9 cellular contexts compared by ENCODE assay signal in genomic region chr16:89191901-89192184, GRCh38. TPM values are rescaled to one million over a fixed set of nuclear protein-coding genes. Genes with fewer than 3 reads are reported as not detected.
DNase-seq lines count a peak whose midpoint lies in the region; ATAC-seq, FAIRE-seq and TF ChIP-seq lines count a peak whose summit lies in the region.
"Had no signal": no experiment of that assay in that cellular context is flagged by ENCODE, and none has a peak within 500 bp of the region (broad histone marks: within the 10 kb centered on the region; RNA-seq: fewer than 3 reads in every experiment).

No MANE protein-coding gene starts in this region.

- CTCF ChIA-PET in OCI-LY7 (lab: Charles Lee; ENCODE audit: unreplicated experiment) = no interaction called here

- H3K4me3 ChIP-seq in DND-41 (ENCODE audit: low read depth in 1 of 2, low read length in 2 of 2) (peak overlapping the region in 1 of 2 experiments; percentile 49; a peak in 2 of 4 replicates), OCI-LY7 (ENCODE audit: low read depth, low read length, poor library complexity, severe bottlenecking) (peak overlapping the region; percentile 20), fibroblast of the aortic adventitia (ENCODE audit: low read depth, low read length) (peak overlapping the region; percentile 69), retinal pigment epithelial cell (ENCODE audit: low read length) (peak overlapping the region; percentile 24)

- H3K9ac ChIP-seq in DND-41 (ENCODE audit: low read depth, low read length) = 0 out of 2 replicates have a peak overlapping the region, but pooled peaks have one; percentile 21

- H3K27ac ChIP-seq in DND-41 (ENCODE audit: low read length) = no peak overlapping the region
- no peak overlapping the region for H3K27ac ChIP-seq in OCI-LY7 (ENCODE audit: low read depth, low read length, poor library complexity, severe bottlenecking)

- H3K36me3 ChIP-seq in DND-41 (ENCODE audit: insufficient read depth, low read length) = no peaks in the 10 kb centered on the region
- H3K36me3 ChIP-seq in OCI-LY7 (ENCODE audit: insufficient read depth, low read length) = no peaks in the 10 kb centered on the region

- H3K79me2 ChIP-seq in DND-41 (ENCODE audit: insufficient read depth, low read length) (no peaks in the 10 kb centered on the region), OCI-LY7 (ENCODE audit: insufficient read depth, low read depth, low read length) (no peaks in the 10 kb centered on the region)

- no peaks in the 10 kb centered on the region for H3K27me3 ChIP-seq in DND-41 (ENCODE audit: insufficient read depth, low read length, poor library complexity)

- POLR2A ChIA-PET in OCI-LY7 (lab: Charles Lee) = no interaction called here

- H4K20me1 ChIP-seq in DND-41 (ENCODE audit: insufficient read depth, low read length) = peaks cover 15% of the 10 kb centered on the region
- H4K20me1 ChIP-seq in OCI-LY7 (ENCODE audit: insufficient read depth, low read length) = no peaks in the 10 kb centered on the region

- ATAC-seq in DND-41 (ENCODE audit: insufficient read depth, low read depth) = no peak

- H3K4me1 ChIP-seq in DND-41 (ENCODE audit: insufficient read depth, low read length) = peaks cover 5% of the 10 kb centered on the region
- no peaks in the 10 kb centered on the region for H3K4me1 ChIP-seq in OCI-LY7 (ENCODE audit: insufficient read depth, low read length, poor library complexity, severe bottlenecking)

- peak overlapping the region; percentile 33; the same call in 1 of the 2 replicates for H2AFZ ChIP-seq in DND-41 (ENCODE audit: low read depth, low read length)
- no peak overlapping the region for H2AFZ ChIP-seq in OCI-LY7 (ENCODE audit: low read length)

- H3K9me3 ChIP-seq in DND-41 (ENCODE audit: insufficient read depth, low read length, severe bottlenecking) (no peaks in the 10 kb centered on the region), OCI-LY7 (ENCODE audit: low read length) (no peaks in the 10 kb centered on the region)

- H3K4me2 ChIP-seq in DND-41 (ENCODE audit: insufficient read depth, low read length) (peak overlapping the region; percentile 68), OCI-LY7 (ENCODE audit: low read length) (peak overlapping the region; percentile 50; the same call in 1 of the 2 replicates)

- no peak for TF ChIP-seq CTCF in DND-41 (IDR thresholded peaks at IDR 0.05; ENCODE audit: borderline replicate concordance, extremely low read depth, low read length, poor library complexity, severe bottlenecking)
- no peak for TF ChIP-seq CTCF in OCI-LY7 (conservative IDR thresholded peaks at IDR 0.05; ENCODE audit: low read length)
- no peak for TF ChIP-seq CTCF in fibroblast of the aortic adventitia (IDR thresholded peaks at IDR 0.05; ENCODE audit: insufficient read depth, low read length)
- TF ChIP-seq CTCF in retinal pigment epithelial cell (conservative IDR thresholded peaks at IDR 0.05; ENCODE audit: low read depth, low read length) = no peak
- TF ChIP-seq CTCF in GM20000 (IDR thresholded peaks at IDR 0.05; ENCODE audit: extremely low read depth, missing control alignments) = no peak

- DNase-seq in DND-41 (no peak), OCI-LY7 (ENCODE audit: low spot score) (no peak), fibroblast of the aortic adventitia (ENCODE audit: low read depth) (no peak), retinal pigment epithelial cell (ENCODE audit: low read depth) (no peak), GM19239 (ENCODE audit: insufficient read length, low spot score) (no peak), posterior vena cava (ENCODE audit: low spot score) (no peak), mesenteric fat pad (ENCODE audit: low spot score) (no peak), GM20000 (ENCODE audit: low spot score) (no peak)
- DNase-seq: head of caudate nucleus had no signal

- no peaks in the 10 kb centered on the region for H3K9me2 ChIP-seq in OCI-LY7 (ENCODE audit: insufficient read depth, low read length)

- intact Hi-C loops in OCI-LY7 (cut with micrococcal nuclease; ENCODE audit: unreplicated experiment) (loop anchor here (2.0 kb wide), 1 partner anchor 21 kb away; the partner anchor contains the start of gene CDH15), posterior vena cava (cut with DNase I) (no loop called here)

- no peak for FAIRE-seq in GM19239 (lab: Jason Lieb, UNC)

- no TSS peak for BruUV-seq in OCI-LY7 (replicated peaks; lab: Mats Ljungman, UMichigan)

RNA-seq across cellular contexts. Expression of gene SLC22A31, which starts 8.5 kb away (rescaled TPM):
- not detected in 2 replicates for total RNA-seq in OCI-LY7 (2014; rRNA removed; shearing (Covaris generic))
- total RNA-seq in OCI-LY7 (2022) (not detected in 2 replicates), fibroblast of the aortic adventitia (ENCODE audit: low replicate concordance) (not detected in 2 replicates), posterior vena cava (1 to 10 TPM in 1 of 2 donors, not detected in 1; 4.5 TPM), mesenteric fat pad (0.35 TPM)

RNA-seq across cellular contexts. Expression of gene CDH15, which starts 20.3 kb away (rescaled TPM):
- total RNA-seq in OCI-LY7 (2014; rRNA removed; shearing (Covaris generic)) = not detected in 2 replicates
- total RNA-seq in OCI-LY7 (2022) = not detected in 2 replicates
- total RNA-seq in fibroblast of the aortic adventitia (ENCODE audit: low replicate concordance) = 0.09 TPM in 1 of 2 replicates, not detected in the other
- under 1 TPM in 1 of 2 donors, not detected in 1; 0.46 TPM for total RNA-seq in posterior vena cava
- not detected for total RNA-seq in mesenteric fat pad

RNA-seq across cellular contexts. Expression of gene ZNF778, which starts 25.7 kb away (rescaled TPM):
- 8.6 and 9.9 TPM in 2 replicates for total RNA-seq in OCI-LY7 (2014; rRNA removed; shearing (Covaris generic))
- total RNA-seq in OCI-LY7 (2022) (8.2 and 9.4 TPM in 2 replicates), fibroblast of the aortic adventitia (ENCODE audit: low replicate concordance) (8.0 and 13.8 TPM in 2 replicates), posterior vena cava (1 to 10 TPM; 8.4 to 9.3 TPM), mesenteric fat pad (11.7 TPM)
